Comparison of ENCODE assay signal across 1 cellular context in the genomic region with DNA sequence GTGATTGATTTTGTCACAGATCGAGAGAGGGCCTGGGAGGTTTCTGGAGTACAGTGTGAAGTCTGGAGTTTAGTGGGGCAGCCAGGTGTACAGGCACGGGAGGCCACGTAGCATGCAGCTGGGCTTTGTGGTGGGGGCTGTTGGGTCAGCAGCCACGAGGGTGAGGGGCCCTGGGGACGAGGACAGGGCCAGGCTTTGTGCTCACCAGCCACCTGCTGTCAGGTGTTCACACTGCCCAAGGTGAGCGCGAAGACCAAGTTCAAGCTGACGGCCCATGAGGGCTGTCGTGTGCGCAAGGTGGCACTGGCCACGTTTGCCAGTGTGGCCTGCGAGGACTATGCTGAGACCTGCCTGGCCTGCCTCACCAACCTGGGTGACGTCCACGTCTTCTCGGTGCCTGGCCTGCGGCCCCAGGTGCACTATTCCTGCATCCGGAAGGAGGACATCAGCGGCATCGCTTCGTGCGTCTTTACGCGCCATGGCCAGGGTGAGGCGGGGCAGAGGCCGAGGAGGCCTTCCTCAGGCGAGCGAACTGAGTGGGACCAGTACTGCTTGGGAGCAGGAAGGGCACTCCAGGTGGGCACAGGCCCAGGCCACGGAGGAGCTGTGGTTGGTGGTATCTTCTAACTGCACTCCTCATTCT.
TF ChIP-seq lines count a peak whose summit lies in the region.

No MANE protein-coding gene starts in this region.

TF ChIP-seq in H1, 55 proteins besides CTCF, POLR2A, EP300 and RAD21:
- no peak for TF ChIP-seq KDM4A (IDR thresholded peaks at IDR 0.05; ENCODE audit: low read depth, low read length, severe bottlenecking)
- TF ChIP-seq YY1 (IDR thresholded peaks at IDR 0.05; ENCODE audit: low read depth, low read length), result no peak
